In the genomic region with DNA sequence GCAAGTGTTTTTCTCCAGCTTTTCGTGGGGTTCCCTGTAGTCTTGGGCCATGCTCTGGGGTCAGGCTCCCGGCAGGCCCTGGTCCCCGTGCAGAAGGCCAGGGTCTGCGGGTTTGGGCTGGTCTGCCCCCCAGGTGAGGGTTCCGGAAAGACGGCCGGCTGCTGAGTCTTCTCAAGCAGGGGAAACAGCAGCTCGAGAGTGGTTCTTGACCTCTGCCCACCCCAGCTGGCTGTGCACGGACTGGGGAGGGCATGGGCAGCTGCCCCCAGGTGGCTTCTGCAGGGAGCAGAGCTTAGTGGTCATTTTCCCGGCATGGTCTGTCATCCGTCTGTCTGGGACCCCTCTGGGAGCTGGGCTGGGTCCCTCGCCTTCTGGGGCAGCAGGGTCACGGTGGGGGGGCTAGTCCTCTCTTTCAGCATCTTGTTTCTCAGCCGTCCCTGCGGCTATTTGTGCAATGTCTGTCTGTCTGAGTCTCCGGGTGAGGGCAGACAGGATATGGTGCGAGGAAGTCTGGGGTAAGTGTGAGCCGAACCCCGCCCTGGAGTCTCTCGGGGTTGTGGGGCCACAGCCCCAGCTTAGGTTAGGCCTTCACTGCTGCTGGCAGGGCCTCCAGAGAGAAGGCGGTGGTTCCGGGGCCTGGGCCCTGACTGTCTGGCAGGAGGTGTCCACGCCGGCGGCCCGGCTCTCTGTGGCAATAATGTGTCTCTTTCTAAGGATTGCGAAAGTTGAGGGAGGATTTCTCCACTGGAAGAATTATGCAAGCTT, we compare ENCODE assay signal across 8 cellular contexts. TPM values are rescaled to one million over a fixed set of nuclear protein-coding genes. Genes with fewer than 3 reads are reported as not detected.
DNase-seq lines count a peak whose midpoint lies in the region; ATAC-seq and TF ChIP-seq lines count a peak whose summit lies in the region.

No MANE protein-coding gene starts in this region.

- H3K9me3 Mint-ChIP-seq in T-helper 1 cell treated with Interleukin-12 subunit alpha and Interleukin-12 subunit beta and Interleukin-4 antibody, amounts not matched to agents 30 μg/mL and 1 μg/mL, for 36 hours: no peaks in the 10 kb centered on the region

- ATAC-seq in GM21423 (IDR thresholded peaks at IDR 0.05; ENCODE audit: unreplicated experiment) (peak; percentile 43), HG02852 (IDR thresholded peaks at IDR 0.05; ENCODE audit: unreplicated experiment) (no peak), HG02588 (IDR thresholded peaks at IDR 0.05; ENCODE audit: unreplicated experiment) (no peak)

- H3K36me3 Mint-ChIP-seq in T-helper 1 cell treated with Interleukin-12 subunit alpha and Interleukin-12 subunit beta and Interleukin-4 antibody, amounts not matched to agents 30 μg/mL and 1 μg/mL, for 36 hours (ENCODE audit: low read depth): peaks cover 23% of the 10 kb centered on the region

- H3K4me1 Mint-ChIP-seq in T-helper 1 cell treated with Interleukin-12 subunit alpha and Interleukin-12 subunit beta and Interleukin-4 antibody, amounts not matched to agents 30 μg/mL and 1 μg/mL, for 36 hours (ENCODE audit: low read depth): peaks cover 62% of the 10 kb centered on the region

- DNase-seq in astrocyte of the cerebellum (ENCODE audit: low read depth) (no peak), hippocampal formation (lab: John Stamatoyannopoulos, UW) (peak; percentile 42 to 72), NCI-H2171 (lab: John Stamatoyannopoulos, UW) (no peak)

- peak overlapping the region; percentile 88 for H3K27ac Mint-ChIP-seq in T-helper 1 cell treated with Interleukin-12 subunit alpha and Interleukin-12 subunit beta and Interleukin-4 antibody, amounts not matched to agents 30 μg/mL and 1 μg/mL, for 36 hours

- no peak for TF ChIP-seq CTCF in astrocyte of the cerebellum (IDR thresholded peaks at IDR 0.05; ENCODE audit: low read depth, low read length, missing control alignments)

- H3K9me3 ChIP-seq in skeletal muscle tissue (ENCODE audit: control insufficient read depth in 3 of 3, low read length in 3 of 3): no peaks in the 10 kb centered on the region

- H3K4me3 Mint-ChIP-seq in T-helper 1 cell treated with Interleukin-12 subunit alpha and Interleukin-12 subunit beta and Interleukin-4 antibody, amounts not matched to agents 30 μg/mL and 1 μg/mL, for 36 hours: peak overlapping the region; percentile 98

- H3K27ac ChIP-seq in skeletal muscle tissue (ENCODE audit: low read depth, low read length): peak overlapping the region; percentile 79

- H3K36me3 ChIP-seq in skeletal muscle tissue (ENCODE audit: control insufficient read depth in 3 of 3, insufficient read depth in 3 of 3, low read length in 3 of 3): no peaks in the 10 kb centered on the region

- H3K27me3 ChIP-seq in skeletal muscle tissue (ENCODE audit: control insufficient read depth in 3 of 3, insufficient read depth in 3 of 3, low read length in 3 of 3): no peaks in the 10 kb centered on the region

- H3K27me3 Mint-ChIP-seq in T-helper 1 cell treated with Interleukin-12 subunit alpha and Interleukin-12 subunit beta and Interleukin-4 antibody, amounts not matched to agents 30 μg/mL and 1 μg/mL, for 36 hours (ENCODE audit: low read depth): no peaks in the 10 kb centered on the region

- in situ Hi-C loops in astrocyte of the cerebellum (cut with HindIII; ENCODE audit: low sequenced_read_pairs): no loop called here

- peak overlapping the region; percentile 61 to 70 (median 64) for H3K9ac ChIP-seq in skeletal muscle tissue (ENCODE audit: low read depth in 1 of 3, low read length in 3 of 3)

- H3K4me1 ChIP-seq in skeletal muscle tissue (ENCODE audit: control insufficient read depth in 3 of 3, insufficient read depth in 3 of 3, low read length in 3 of 3): peaks cover 84 to 94% (median 93%) of the 10 kb centered on the region in 3 donors

- H3K4me3 ChIP-seq in astrocyte of the cerebellum (ENCODE audit: low read depth, low read length) (peak overlapping the region; percentile 88), skeletal muscle tissue (ENCODE audit: low read length in 3 of 3) (peak overlapping the region; percentile 49 to 86 (median 59))

RNA-seq across cellular contexts. Expression of a gene that starts 6.1 kb away (rescaled TPM):
- 19.3 TPM for total RNA-seq in skeletal muscle tissue

RNA-seq across cellular contexts. Expression of a gene that starts 39.6 kb away (rescaled TPM):
- 13.0 TPM for total RNA-seq in skeletal muscle tissue

Comparison
In these comparisons a context has a peak if more than half of its experiments do, and no peak if none do; other contexts are left out.
1. DNase-seq: peak in hippocampal formation (2 of 2); none in astrocyte of the cerebellum (single experiment) and NCI-H2171 (single experiment).